7 cellular contexts compared by ENCODE assay signal in the genomic region with DNA sequence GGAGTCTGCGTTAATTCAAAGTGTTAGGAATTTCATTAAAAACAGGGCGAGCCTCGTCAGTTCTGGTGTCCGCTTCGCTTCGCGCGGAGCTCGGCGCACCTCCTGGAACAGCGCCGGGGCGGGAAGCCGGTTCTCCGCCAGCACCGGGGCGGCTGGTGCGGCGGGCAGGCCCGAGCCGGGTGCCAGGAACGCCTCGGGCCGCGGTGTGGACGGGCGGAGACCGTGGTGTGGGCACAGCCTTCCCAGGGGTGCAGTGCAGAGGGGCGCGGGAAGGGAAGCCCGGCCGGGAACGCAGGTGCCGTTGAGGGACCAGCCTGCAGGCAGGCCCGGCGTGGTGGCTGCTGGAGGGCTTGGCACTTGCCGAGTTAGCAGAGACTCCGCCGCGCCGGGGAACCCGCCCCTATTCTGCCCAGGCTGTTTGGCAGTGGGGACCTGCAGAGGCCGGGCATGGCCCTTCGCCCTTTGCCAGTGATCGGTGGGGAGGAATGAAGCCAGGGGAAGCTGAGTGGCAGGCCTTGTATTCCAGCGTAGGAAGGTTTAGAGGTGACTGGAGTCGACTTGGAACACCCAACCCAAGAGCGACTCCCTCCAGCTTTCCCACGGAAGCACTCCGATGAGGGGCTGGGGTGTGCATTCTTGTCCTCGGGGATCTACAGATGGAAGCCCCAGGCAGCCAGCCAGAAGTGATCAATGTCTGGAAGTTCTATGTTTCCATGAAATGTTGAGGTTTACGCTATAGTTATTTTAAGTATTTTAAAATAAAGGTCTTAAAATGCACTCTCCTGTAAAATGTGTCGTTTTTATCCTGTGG. TPM values are rescaled to one million over a fixed set of nuclear protein-coding genes. Genes with fewer than 3 reads are reported as not detected.
DNase-seq lines count a peak whose midpoint lies in the region; ATAC-seq and TF ChIP-seq lines count a peak whose summit lies in the region.

No MANE protein-coding gene starts in this region.

- DNase-seq in NCI-H510A (lab: John Stamatoyannopoulos, UW), result peak; percentile 17
- DNase-seq in activated gamma-delta T cell treated with anti-CD3 and anti-CD28 coated beads, Interleukin-2, amount 50 U/mL, for 16 hours (ENCODE audit: low read depth), result peak; percentile 24
- DNase-seq in germinal center (ENCODE audit: low spot score), result peak; percentile 33
- DNase-seq in ovary, result peak; percentile 48 to 70 (median 67)

- WGBS in ovary, 3 donors, result 7 to 12% (median 7%) methylated on average over 41 to 53 of the region's 53 CpGs
- WGBS in urinary bladder, result 7% methylated on average over 53 of the region's 53 CpGs

- H3K27ac ChIP-seq in ovary (peak overlapping the region; percentile 40 to 69), urinary bladder (ENCODE audit: low read depth) (peak overlapping the region; percentile 71)

- TF ChIP-seq POLR2A in ovary (IDR thresholded peaks at IDR 0.05), result no peak

- H3K27me3 ChIP-seq in ovary, result no peaks in the 10 kb centered on the region

- H3K4me3 ChIP-seq in ovary (peak overlapping the region; percentile 44), urinary bladder (ENCODE audit: low read depth, low read length) (peak overlapping the region; percentile 41)

- no peaks in the 10 kb centered on the region for H3K9me3 ChIP-seq in ovary

- H3K36me3 ChIP-seq in ovary (no peaks in the 10 kb centered on the region), urinary bladder (ENCODE audit: insufficient read depth) (peaks cover 2% of the 10 kb centered on the region)

- TF ChIP-seq EP300 in ovary (IDR thresholded peaks at IDR 0.05), result no peak

- peaks cover 14% of the 10 kb centered on the region for H3K4me1 ChIP-seq in ovary (ENCODE audit: insufficient read depth)
- no peaks in the 10 kb centered on the region for H3K4me1 ChIP-seq in urinary bladder (ENCODE audit: insufficient read depth)

- intact Hi-C loops in ovary (cut with DNase I), result loop anchor here in 1 of 4 donors (10.0 kb wide), 1 partner anchor 234 kb away; no protein-coding TSS in a partner anchor

- TF ChIP-seq CTCF in ovary (IDR thresholded peaks at IDR 0.05), result no peak

- ATAC-seq in GM19372 (IDR thresholded peaks at IDR 0.05; ENCODE audit: low read depth, unreplicated experiment) (peak; percentile 1), GM18858 (IDR thresholded peaks at IDR 0.05; ENCODE audit: unreplicated experiment) (no peak)

RNA-seq across cellular contexts. Expression of gene RHEB, which starts 0.9 kb away (rescaled TPM):
- total RNA-seq in ovary (100 to 1,000 TPM in 1 of 7 donors, 10 to 100 TPM in 6; 85.1 to 106 (median 91.8) TPM), urinary bladder (109 TPM)
- polyA plus RNA-seq in ovary (100 to 1,000 TPM in 1 of 2 donors, 10 to 100 TPM in 1; 77.6 to 167 TPM), urinary bladder (109 TPM)

Comparison
In these comparisons a context has a peak if more than half of its experiments do, and no peak if none do; other contexts are left out.
1. DNase-seq: peak in every context shown above with its lines; median percentile 67 in ovary; 33 in germinal center; 24 in activated gamma-delta T cell treated with anti-CD3 and anti-CD28 coated beads, Interleukin-2, amount 50 U/mL, for 16 hours; 17 in NCI-H510A.